In the genomic region with DNA sequence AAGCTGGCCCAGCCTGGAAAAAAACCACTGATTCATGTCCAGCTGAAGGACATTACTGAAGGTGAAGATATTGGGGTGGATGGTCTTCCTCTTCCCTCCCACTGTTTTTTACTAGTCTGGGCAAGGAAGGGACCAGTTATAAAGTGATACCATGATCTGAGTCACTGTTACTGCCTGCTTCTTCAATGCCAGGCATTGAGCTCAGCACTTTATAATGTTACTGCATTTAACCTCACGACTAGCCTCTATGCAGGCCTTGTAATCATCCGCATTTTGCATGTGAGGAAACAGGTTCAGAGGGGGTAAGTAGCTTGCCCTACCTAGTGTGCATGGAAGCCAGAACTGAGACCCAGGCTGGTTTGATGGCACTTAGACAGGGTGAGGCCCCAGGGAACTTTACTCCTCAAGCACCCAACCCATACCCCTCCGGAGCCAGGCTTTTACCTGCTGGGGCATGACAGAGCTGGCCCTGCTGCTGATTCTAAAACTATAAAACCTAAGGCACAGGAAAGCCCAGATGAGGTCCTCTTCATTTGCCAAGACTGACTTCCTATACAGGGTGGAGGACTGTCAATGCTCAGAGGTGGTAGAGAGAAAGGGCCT, we compare ENCODE assay signal across 16 cellular contexts. TPM values are rescaled to one million over a fixed set of nuclear protein-coding genes. Genes with fewer than 3 reads are reported as not detected.
DNase-seq lines count a peak whose midpoint lies in the region; ATAC-seq and TF ChIP-seq lines count a peak whose summit lies in the region.
"Had no signal": no experiment of that assay in that cellular context is flagged by ENCODE, and none has a peak within 500 bp of the region (broad histone marks: within the 10 kb centered on the region; RNA-seq: fewer than 3 reads in every experiment).

No MANE protein-coding gene starts in this region.

- H3K4me1 ChIP-seq in left ventricle myocardium inferior (no peaks in the 10 kb centered on the region), spleen (no peaks in the 10 kb centered on the region), BE2C (no peaks in the 10 kb centered on the region), right atrium auricular region (no peaks in the 10 kb centered on the region)
- no peaks in the 10 kb centered on the region for H3K4me1 ChIP-seq in CD8-positive, alpha-beta memory T cell (ENCODE audit: insufficient read depth, low read length)

- peaks cover 21% of the 10 kb centered on the region for H3K27me3 ChIP-seq in left ventricle myocardium inferior (ENCODE audit: low read depth)
- H3K27me3 ChIP-seq in spleen (replicated peaks in 1 of 7): no peaks in the 10 kb centered on the region
- no peaks in the 10 kb centered on the region for H3K27me3 ChIP-seq in CD8-positive, alpha-beta memory T cell (ENCODE audit: insufficient read depth, low read length, poor library complexity, severe bottlenecking)
- H3K27me3 ChIP-seq in BE2C: no peaks in the 10 kb centered on the region
- no peaks in the 10 kb centered on the region for H3K27me3 ChIP-seq in right atrium auricular region

- H3K4me3 ChIP-seq in left ventricle myocardium inferior (no peak overlapping the region), spleen (no peak overlapping the region), BE2C (ENCODE audit: low read depth, low read length) (no peak overlapping the region), right atrium auricular region (no peak overlapping the region)
- H3K4me3 ChIP-seq in CD8-positive, alpha-beta memory T cell (ENCODE audit: low read length): no peak overlapping the region
- H3K4me3 ChIP-seq: GM23338 had no signal

- H3K4me3 Mint-ChIP-seq in activated CD4-positive, alpha-beta T cell treated with anti-CD3 and anti-CD28 coated beads, Interleukin-2, amount 10 ng/mL, durations not matched to agents 24 days and 14 days: no peak overlapping the region
- no peak overlapping the region for H3K4me3 Mint-ChIP-seq in CD8-positive, alpha-beta memory T cell
- H3K4me3 Mint-ChIP-seq: GM23338 had no signal

- no peaks in the 10 kb centered on the region for H3K36me3 Mint-ChIP-seq in activated CD4-positive, alpha-beta T cell treated with anti-CD3 and anti-CD28 coated beads, Interleukin-2, amount 10 ng/mL, durations not matched to agents 24 days and 14 days (ENCODE audit: low read depth)
- H3K36me3 Mint-ChIP-seq in CD8-positive, alpha-beta memory T cell: no peaks in the 10 kb centered on the region

- no peaks in the 10 kb centered on the region for H3K9me3 Mint-ChIP-seq in activated CD4-positive, alpha-beta T cell treated with anti-CD3 and anti-CD28 coated beads, Interleukin-2, amount 10 ng/mL, durations not matched to agents 24 days and 14 days
- no peaks in the 10 kb centered on the region for H3K9me3 Mint-ChIP-seq in CD8-positive, alpha-beta memory T cell
- H3K9me3 Mint-ChIP-seq: GM23338 had no signal

- TF ChIP-seq CTCF in left ventricle myocardium inferior (IDR thresholded peaks at IDR 0.05; ENCODE audit: borderline replicate concordance) (no peak), spleen (IDR thresholded peaks at IDR 0.05 in 8 of 11, conservative IDR thresholded peaks at IDR 0.05 in 3 of 11) (no peak), BE2C (IDR thresholded peaks at IDR 0.05; ENCODE audit: low read depth, low read length) (no peak), right atrium auricular region (IDR thresholded peaks at IDR 0.05) (no peak)

- POLR2A ChIA-PET in CD8-positive, alpha-beta memory T cell (lab: Charles Lee): no interaction called here

- H3K36me3 ChIP-seq in left ventricle myocardium inferior (no peaks in the 10 kb centered on the region), spleen (no peaks in the 10 kb centered on the region), BE2C (no peaks in the 10 kb centered on the region), right atrium auricular region (no peaks in the 10 kb centered on the region)
- no peaks in the 10 kb centered on the region for H3K36me3 ChIP-seq in CD8-positive, alpha-beta memory T cell (ENCODE audit: insufficient read depth, low read length)

- peaks cover 12% of the 10 kb centered on the region for H3K27me3 Mint-ChIP-seq in activated CD4-positive, alpha-beta T cell treated with anti-CD3 and anti-CD28 coated beads, Interleukin-2, amount 10 ng/mL, durations not matched to agents 24 days and 14 days
- H3K27me3 Mint-ChIP-seq in CD8-positive, alpha-beta memory T cell: no peaks in the 10 kb centered on the region

- TF ChIP-seq POLR2A in spleen (IDR thresholded peaks at IDR 0.05): no peak

- H3K4me1 Mint-ChIP-seq in activated CD4-positive, alpha-beta T cell treated with anti-CD3 and anti-CD28 coated beads, Interleukin-2, amount 10 ng/mL, durations not matched to agents 24 days and 14 days: no peaks in the 10 kb centered on the region
- H3K4me1 Mint-ChIP-seq in CD8-positive, alpha-beta memory T cell: no peaks in the 10 kb centered on the region

- H3K27ac ChIP-seq in left ventricle myocardium inferior (replicated peaks) (peak overlapping the region; percentile 27), spleen (no peak overlapping the region), right atrium auricular region (no peak overlapping the region)
- H3K27ac ChIP-seq in CD8-positive, alpha-beta memory T cell (ENCODE audit: low read depth, low read length): no peak overlapping the region

- intact Hi-C loops in left ventricle myocardium inferior (cut with micrococcal nuclease) (no loop called here), Right ventricle myocardium inferior (cut with DNase I) (no loop called here), left colon (cut with DNase I, micrococcal nuclease) (no loop called here), spleen (cut with DNase I; ENCODE audit: low total_unique reads) (no loop called here)
- intact Hi-C loops in activated CD4-positive, alpha-beta T cell treated with anti-CD3 and anti-CD28 coated beads, Interleukin-2, amount 10 ng/mL, durations not matched to agents 24 days and 14 days (cut with micrococcal nuclease): no loop called here

- ATAC-seq in Right ventricle myocardium inferior: no peak
- peak; percentile 77 for ATAC-seq in left colon

- no peak overlapping the region for H3K27ac Mint-ChIP-seq in activated CD4-positive, alpha-beta T cell treated with anti-CD3 and anti-CD28 coated beads, Interleukin-2, amount 10 ng/mL, durations not matched to agents 24 days and 14 days
- no peak overlapping the region for H3K27ac Mint-ChIP-seq in CD8-positive, alpha-beta memory T cell
- H3K27ac Mint-ChIP-seq: GM23338 had no signal

- H3K9me3 ChIP-seq in left ventricle myocardium inferior (replicated peaks): no peaks in the 10 kb centered on the region
- no peaks in the 10 kb centered on the region for H3K9me3 ChIP-seq in spleen
- no peaks in the 10 kb centered on the region for H3K9me3 ChIP-seq in CD8-positive, alpha-beta memory T cell (ENCODE audit: low read length)
- H3K9me3 ChIP-seq in BE2C: no peaks in the 10 kb centered on the region
- no peaks in the 10 kb centered on the region for H3K9me3 ChIP-seq in right atrium auricular region

- CTCF ChIA-PET in CD8-positive, alpha-beta memory T cell (lab: Charles Lee): no interaction called here

- WGBS in spleen, 5 donors: 91 to 100% (median 92%) methylated on average over 2 to 3 of the region's 3 CpGs

- no peak for DNase-seq in left ventricle myocardium inferior
- no peak for DNase-seq in Right ventricle myocardium inferior (ENCODE audit: missing footprints)
- DNase-seq in left colon: no peak
- peak; percentile 20 for DNase-seq in spleen
- DNase-seq in activated CD4-positive, alpha-beta T cell treated with anti-CD3 and anti-CD28 coated beads, Interleukin-2, amount 10 ng/mL, durations not matched to agents 24 days and 14 days: no peak
- DNase-seq in CD8-positive, alpha-beta memory T cell: no peak
- DNase-seq in BE2C: no peak
- DNase-seq in right atrium auricular region (ENCODE audit: low spot score): no peak
- DNase-seq: GF-D8, NCI-H1092, NCI-H146, NCI-H2081 treated with DMSO at 0.1 percent for 48 hours, NCI-H524, Right ventricle myocardium superior had no signal

RNA-seq across cellular contexts. Expression of a gene that starts 11.0 kb away (rescaled TPM):
- 0.47 TPM for total RNA-seq in left ventricle myocardium inferior
- 0.60 TPM for total RNA-seq in Right ventricle myocardium inferior
- total RNA-seq in left colon: 10 to 100 TPM; 44.8 to 52.9 TPM
- 1 to 10 TPM; 1.5 to 5.9 (median 4.2) TPM for total RNA-seq in spleen
- polyA plus RNA-seq in spleen: 1 to 10 TPM in 1 of 3 donors, under 1 TPM in 2; 0.52 to 1.6 (median 0.96) TPM
- 33.8 and 35.3 TPM in 2 replicates for total RNA-seq in activated CD4-positive, alpha-beta T cell treated with anti-CD3 and anti-CD28 coated beads, Interleukin-2, amount 10 ng/mL, durations not matched to agents 24 days and 14 days
- 10 to 100 TPM; 27.6 to 28.4 TPM for total RNA-seq in CD8-positive, alpha-beta memory T cell
- polyA plus RNA-seq in CD8-positive, alpha-beta memory T cell: 0.97 TPM
- not detected for polyA plus RNA-seq in BE2C (2012; ENCODE audit: insufficient read depth, insufficient read length, low read depth)
- 1 to 10 TPM; 1.1 to 2.0 TPM for total RNA-seq in right atrium auricular region
- total RNA-seq: A172 had no signal
